14 cellular contexts compared by ENCODE assay signal in the genomic region with DNA sequence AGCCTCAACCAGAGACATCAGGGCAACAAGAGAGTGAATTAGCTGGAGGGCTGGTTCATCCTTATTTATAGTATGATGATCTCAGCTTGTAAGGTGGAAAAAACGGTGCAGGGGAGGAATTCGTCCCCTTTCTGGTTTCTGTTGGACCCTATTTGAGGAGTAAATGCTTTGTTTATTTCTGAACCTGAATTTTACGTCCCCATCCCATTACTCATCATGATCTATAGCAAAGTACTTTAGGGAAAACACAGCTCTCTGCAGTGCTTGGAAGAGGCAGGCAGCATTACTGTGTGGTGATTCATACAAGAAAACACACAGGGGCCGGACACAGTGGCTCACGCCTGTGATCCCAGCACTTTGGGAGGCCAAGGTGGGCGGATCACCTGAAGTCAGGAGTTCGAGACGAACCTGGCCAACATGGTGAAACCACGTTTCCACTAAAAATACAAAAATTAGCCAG. TPM values are rescaled to one million over a fixed set of nuclear protein-coding genes. Genes with fewer than 3 reads are reported as not detected.
DNase-seq lines count a peak whose midpoint lies in the region; ATAC-seq, FAIRE-seq and TF ChIP-seq lines count a peak whose summit lies in the region.
"Had no signal": no experiment of that assay in that cellular context is flagged by ENCODE, and none has a peak within 500 bp of the region (broad histone marks: within the 10 kb centered on the region; RNA-seq: fewer than 3 reads in every experiment).

No MANE protein-coding gene starts in this region.

- BruUV-seq in MCF 10A (replicated peaks; lab: Mats Ljungman, UMichigan): no TSS peak

- no peak overlapping the region for H3K27ac ChIP-seq in breast epithelium
- H3K27ac ChIP-seq: 22Rv1 had no signal

- H3K4me3 Mint-ChIP-seq in MCF 10A (ENCODE audit: unreplicated experiment): no peak overlapping the region

- H3K36me3 ChIP-seq in breast epithelium: no peaks in the 10 kb centered on the region

- TF ChIP-seq POLR2A in breast epithelium (IDR thresholded peaks at IDR 0.05) (no peak), GM12891 (IDR thresholded peaks at IDR 0.05; ENCODE audit: low read depth, low read length) (no peak)

- H3K4me1 Mint-ChIP-seq in MCF 10A (ENCODE audit: insufficient read depth, unreplicated experiment): peaks cover 18% of the 10 kb centered on the region

- H3K36me3 Mint-ChIP-seq in MCF 10A (ENCODE audit: insufficient read depth, unreplicated experiment): no peaks in the 10 kb centered on the region

- CTCF ChIA-PET in MCF 10A (lab: Yijun Ruan, JAX): interaction anchor here (0.5 to 0.7 kb wide), 4 partner anchors 27 to 280 kb away, joined by 3 to 4 read pairs (median 4); no protein-coding TSS in a partner anchor

- peaks cover 0 to 2% of the 10 kb centered on the region in 2 donors for H3K27me3 ChIP-seq in breast epithelium

- POLR2A ChIA-PET in MCF 10A (lab: Yijun Ruan, JAX): interaction anchor here (0.6 to 1.1 kb wide), 2 partner anchors 10 to 41 kb away, joined by 3 read pairs; no protein-coding TSS in a partner anchor

- H3K27me3 Mint-ChIP-seq in MCF 10A (ENCODE audit: insufficient read depth, unreplicated experiment): no peaks in the 10 kb centered on the region

- peak overlapping the region; percentile 66 for H3K27ac Mint-ChIP-seq in MCF 10A (ENCODE audit: low read depth, unreplicated experiment)

- no peak for TF ChIP-seq CTCF in MCF 10A (IDR thresholded peaks at IDR 0.05; ENCODE audit: unreplicated experiment)
- no peak for TF ChIP-seq CTCF in breast epithelium (IDR thresholded peaks at IDR 0.05)

- intact Hi-C loops in MCF 10A (cut with micrococcal nuclease) (loop anchor here (2.0 kb wide), 1 partner anchor 58 kb away; a partner anchor contains a TSS), breast epithelium (cut with DNase I; ENCODE audit: low total_unique reads) (no loop called here)

- H3K9me3 Mint-ChIP-seq in MCF 10A (ENCODE audit: unreplicated experiment): no peaks in the 10 kb centered on the region

- no peak for ATAC-seq in GM21576 (IDR thresholded peaks at IDR 0.05; ENCODE audit: unreplicated experiment)
- ATAC-seq in GM18861 (IDR thresholded peaks at IDR 0.05; ENCODE audit: unreplicated experiment): no peak

- FAIRE-seq in GM12891 (lab: Jason Lieb, UNC): no peak
- FAIRE-seq: G401.6 had no signal

- no peaks in the 10 kb centered on the region for H3K4me1 ChIP-seq in breast epithelium

- H3K9me3 ChIP-seq in breast epithelium: no peaks in the 10 kb centered on the region

- H3K4me3 ChIP-seq in breast epithelium: no peak overlapping the region

- DNase-seq in MCF 10A (ENCODE audit: unreplicated experiment): peak; percentile 78
- DNase-seq in breast epithelium (ENCODE audit: low spot score in 2 of 2): no peak
- peak; percentile 95 for DNase-seq in amniotic epithelial cell (ENCODE audit: low read depth)
- peak; percentile 22 for DNase-seq in iPS-NIHi7 (ENCODE audit: extremely low spot score)
- no peak for DNase-seq in GM12891 (ENCODE audit: insufficient read length, low spot score)
- no peak for DNase-seq in occipital lobe (lab: John Stamatoyannopoulos, UW)
- DNase-seq: activated CD8-positive, alpha-beta memory T cell treated with anti-CD3 and anti-CD28 coated beads, Interleukin-2, amount 50 U/mL, for 48 hours; anterior cingulate cortex; KBM-7; stimulated activated naive CD4-positive, alpha-beta T cell treated with Interleukin-2 at 50 U/mL for 16 hours had no signal

TF ChIP-seq in GM12891, 5 proteins besides CTCF, POLR2A, EP300 and RAD21:
- no peak for TF ChIP-seq POU2F2 (IDR thresholded peaks at IDR 0.05; ENCODE audit: low read depth, low read length)
- TF ChIP-seq SPI1 (IDR thresholded peaks at IDR 0.05; ENCODE audit: low read depth, low read length): no peak
- no peak for TF ChIP-seq PAX5 (IDR thresholded peaks at IDR 0.05; ENCODE audit: insufficient read depth, low read length, severe bottlenecking)
- no peak for TF ChIP-seq POLR2AphosphoS5 (IDR thresholded peaks at IDR 0.05; ENCODE audit: low read depth, low read length)
- no peak for TF ChIP-seq TAF1 (IDR thresholded peaks at IDR 0.05; ENCODE audit: low read depth, low read length)
TF ChIP-seq in GM12891: peak in this region for 0.

RNA-seq across cellular contexts. Expression of a gene that starts 8.0 kb away (rescaled TPM):
- total RNA-seq in MCF 10A (2022) (0.88 and 1.1 TPM in 2 replicates), breast epithelium (under 1 TPM in 2 of 3 donors, not detected in 1; 0.33 to 0.88 TPM), occipital lobe (13.4 TPM)
- polyA plus RNA-seq in GM12891 (2012; ENCODE audit: low read depth, missing spikeins): 0.05 TPM

RNA-seq across cellular contexts. Expression of a gene that starts 58.1 kb away (rescaled TPM):
- total RNA-seq in MCF 10A (2022): 5.1 and 6.7 TPM in 2 replicates
- 10 to 100 TPM in 2 of 3 donors, 1 to 10 TPM in 1; 4.9 to 12.3 (median 11.1) TPM for total RNA-seq in breast epithelium
- 3.9 TPM for polyA plus RNA-seq in GM12891 (2012; ENCODE audit: low read depth, missing spikeins)
- 2.7 TPM for total RNA-seq in occipital lobe

Comparison
In these comparisons a context has a peak if more than half of its experiments do, and no peak if none do; other contexts are left out.
1. DNase-seq: peak in MCF 10A (single experiment), amniotic epithelial cell (single experiment) and iPS-NIHi7 (single experiment); none in breast epithelium (0 of 2), GM12891 (single experiment) and occipital lobe (single experiment).